9 cellular contexts compared by ENCODE assay signal in the genomic region with DNA sequence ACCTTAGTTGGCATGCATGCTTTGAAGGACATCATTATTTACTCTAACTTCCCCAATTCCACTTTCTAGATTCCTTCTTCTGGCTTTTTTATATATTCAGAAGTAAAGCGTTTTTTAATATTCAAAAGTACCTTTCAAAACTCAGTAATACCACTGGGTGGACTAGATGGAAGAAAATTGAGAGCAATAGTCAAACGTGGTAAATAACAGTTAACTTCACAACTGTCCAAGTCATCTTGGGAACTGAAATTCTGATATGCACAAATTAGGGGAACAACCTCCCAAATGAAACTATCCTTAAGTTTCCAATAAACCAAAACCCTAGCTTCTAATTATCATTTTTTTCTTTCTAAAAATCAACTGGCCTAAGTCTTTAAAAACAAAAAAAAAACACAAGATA. TPM values are rescaled to one million over a fixed set of nuclear protein-coding genes. Genes with fewer than 3 reads are reported as not detected.
DNase-seq lines count a peak whose midpoint lies in the region; ATAC-seq and TF ChIP-seq lines count a peak whose summit lies in the region.
"Had no signal": no experiment of that assay in that cellular context is flagged by ENCODE, and none has a peak within 500 bp of the region (broad histone marks: within the 10 kb centered on the region; RNA-seq: fewer than 3 reads in every experiment).

No MANE protein-coding gene starts in this region.

- peaks cover 31 to 85% (median 75%) of the 10 kb centered on the region in 4 donors for H3K4me1 Mint-ChIP-seq in naive thymus-derived CD8-positive, alpha-beta T cell

- H4K20me1 ChIP-seq in DND-41 (ENCODE audit: insufficient read depth, low read length), result peaks cover 87% of the 10 kb centered on the region

- no peak overlapping the region for H3K27ac ChIP-seq in DND-41 (ENCODE audit: low read length)
- H3K27ac ChIP-seq in brain microvascular endothelial cell, result no peak overlapping the region
- H3K27ac ChIP-seq in aorta (ENCODE audit: low read depth in 1 of 2, low read length in 2 of 2), result no peak overlapping the region

- peak overlapping the region; percentile 76 to 94 (median 88) for H3K4me3 Mint-ChIP-seq in naive thymus-derived CD8-positive, alpha-beta T cell

- ATAC-seq in DND-41 (ENCODE audit: insufficient read depth, low read depth), result no peak
- ATAC-seq in HG03442 (IDR thresholded peaks at IDR 0.05; ENCODE audit: unreplicated experiment), result peak; percentile 27
- no peak for ATAC-seq in naive thymus-derived CD8-positive, alpha-beta T cell
- no peak for ATAC-seq in aorta (ENCODE audit: low FRiP score)
- ATAC-seq in GM21526 (IDR thresholded peaks at IDR 0.05; ENCODE audit: low FRiP score, unreplicated experiment), result no peak
- no peak for ATAC-seq in HG02973 (IDR thresholded peaks at IDR 0.05; ENCODE audit: unreplicated experiment)

- no peak overlapping the region for H2AFZ ChIP-seq in DND-41 (ENCODE audit: low read depth, low read length)

- peaks cover 100% of the 10 kb centered on the region for H3K79me2 ChIP-seq in DND-41 (ENCODE audit: insufficient read depth, low read length)

- no peaks in the 10 kb centered on the region for H3K9me3 Mint-ChIP-seq in naive thymus-derived CD8-positive, alpha-beta T cell

- in situ Hi-C loops in astrocyte of the spinal cord (cut with HindIII; ENCODE audit: low sequenced_read_pairs) (no loop called here), brain microvascular endothelial cell (cut with HindIII; ENCODE audit: low pct_ligation_motif_present, low sequenced_read_pairs) (no loop called here)

- H3K36me3 ChIP-seq in DND-41 (ENCODE audit: insufficient read depth, low read length), result peaks cover 5% of the 10 kb centered on the region; the same call in 1 of the 2 replicates
- H3K36me3 ChIP-seq in brain microvascular endothelial cell (replicated peaks), result no peaks in the 10 kb centered on the region
- H3K36me3 ChIP-seq in aorta (ENCODE audit: control insufficient read depth in 1 of 2, insufficient read depth in 2 of 2, low read length in 1 of 2), result no peaks in the 10 kb centered on the region

- TF ChIP-seq CTCF in DND-41 (IDR thresholded peaks at IDR 0.05; ENCODE audit: borderline replicate concordance, extremely low read depth, low read length, poor library complexity, severe bottlenecking) (no peak), astrocyte of the spinal cord (IDR thresholded peaks at IDR 0.05; ENCODE audit: low read depth, low read length) (no peak), brain microvascular endothelial cell (IDR thresholded peaks at IDR 0.05; ENCODE audit: low read depth, low read length, missing control alignments) (no peak)

- H3K27me3 Mint-ChIP-seq in naive thymus-derived CD8-positive, alpha-beta T cell, result no peaks in the 10 kb centered on the region

- 75 to 79% methylated on average over 2 of the region's 2 CpGs for WGBS in aorta, 2 donors

- H3K4me3 ChIP-seq in DND-41 (ENCODE audit: low read depth in 1 of 2, low read length in 2 of 2) (peak overlapping the region in 1 of 2 experiments; percentile 40; a peak in 1 of 4 replicates), astrocyte of the spinal cord (ENCODE audit: low read depth, low read length) (peak overlapping the region; percentile 33), brain microvascular endothelial cell (ENCODE audit: low read depth, low read length) (no peak overlapping the region), aorta (ENCODE audit: low read length in 2 of 2) (no peak overlapping the region)
- H3K4me3 ChIP-seq: lung had no signal

- H3K27ac Mint-ChIP-seq in naive thymus-derived CD8-positive, alpha-beta T cell, result peak overlapping the region; percentile 82 to 96 (median 92)

- peak overlapping the region; percentile 28 for H3K9ac ChIP-seq in DND-41 (ENCODE audit: low read depth, low read length)

- intact Hi-C loops in aorta (cut with DNase I), result no loop called here

- H3K9me3 ChIP-seq in DND-41 (ENCODE audit: insufficient read depth, low read length, severe bottlenecking) (no peaks in the 10 kb centered on the region), aorta (ENCODE audit: control insufficient read depth, low read length) (no peaks in the 10 kb centered on the region)

- H3K27me3 ChIP-seq in DND-41 (ENCODE audit: insufficient read depth, low read length, poor library complexity), result no peaks in the 10 kb centered on the region
- no peaks in the 10 kb centered on the region for H3K27me3 ChIP-seq in brain microvascular endothelial cell (replicated peaks)
- H3K27me3 ChIP-seq in aorta (ENCODE audit: control insufficient read depth in 1 of 2, insufficient read depth in 2 of 2, low read length in 1 of 2), result no peaks in the 10 kb centered on the region

- H3K4me1 ChIP-seq in DND-41 (ENCODE audit: insufficient read depth, low read length), result peaks cover 54% of the 10 kb centered on the region
- H3K4me1 ChIP-seq in aorta (ENCODE audit: control insufficient read depth in 1 of 2, insufficient read depth in 2 of 2, low read length in 2 of 2), result no peaks in the 10 kb centered on the region

- H3K4me2 ChIP-seq in DND-41 (ENCODE audit: insufficient read depth, low read length), result peak overlapping the region; percentile 64

- POLR2A ChIA-PET in naive thymus-derived CD8-positive, alpha-beta T cell (lab: Charles Lee), result interaction anchor here (0.7 to 1.2 kb wide), 2 partner anchors 9 to 386 kb away, joined by 3 to 5 read pairs; a partner anchor contains a TSS

- DNase-seq in DND-41, result no peak
- peak; percentile 10 for DNase-seq in astrocyte of the spinal cord (ENCODE audit: low read depth, low spot score)
- DNase-seq in naive thymus-derived CD8-positive, alpha-beta T cell, result no peak
- no peak for DNase-seq in brain microvascular endothelial cell
- no peak for DNase-seq in aorta

- peaks cover 0 to 12% (median 6%) of the 10 kb centered on the region in 3 donors for H3K36me3 Mint-ChIP-seq in naive thymus-derived CD8-positive, alpha-beta T cell

RNA-seq across cellular contexts. Expression of a gene that starts 9.0 kb away (rescaled TPM):
- 10 to 100 TPM; 81.9 to 87.7 TPM for total RNA-seq in naive thymus-derived CD8-positive, alpha-beta T cell
- polyA plus RNA-seq in naive thymus-derived CD8-positive, alpha-beta T cell, result 10 to 100 TPM; 51.3 to 69.9 (median 63.0) TPM
- 10 to 100 TPM; 17.6 to 23.6 TPM for total RNA-seq in aorta
- 10 to 100 TPM in 1 of 2 donors, 1 to 10 TPM in 1; 3.7 to 11.1 TPM for polyA plus RNA-seq in aorta
